In genomic region chr7:141563956-141564623, GRCh38 we compare ENCODE assay signal across 11 cellular contexts. TPM values are rescaled to one million over a fixed set of nuclear protein-coding genes. Genes with fewer than 3 reads are reported as not detected.
DNase-seq lines count a peak whose midpoint lies in the region; ATAC-seq and TF ChIP-seq lines count a peak whose summit lies in the region.
"Had no signal": no experiment of that assay in that cellular context is flagged by ENCODE, and none has a peak within 500 bp of the region (broad histone marks: within the 10 kb centered on the region; RNA-seq: fewer than 3 reads in every experiment).

No MANE protein-coding gene starts in this region.

- POLR2A ChIA-PET in A673 (lab: Charles Lee; ENCODE audit: low non-redundant PET): no interaction called here

- intact Hi-C loops in mucosa of descending colon (cut with DNase I, micrococcal nuclease): no loop called here
- intact Hi-C loops in A673 (cut with micrococcal nuclease; ENCODE audit: unreplicated experiment): no loop called here

- no TSS peak for BruUV-seq in A673 (replicated peaks; lab: Mats Ljungman, UMichigan)

- TF ChIP-seq CTCF in mucosa of descending colon (IDR thresholded peaks at IDR 0.05) (no peak), upper lobe of left lung (IDR thresholded peaks at IDR 0.05) (no peak), A673 (conservative IDR thresholded peaks at IDR 0.05; ENCODE audit: low read depth, low read length) (no peak)

- H3K36me3 ChIP-seq in mucosa of descending colon (ENCODE audit: low read depth) (no peaks in the 10 kb centered on the region), Karpas-422 (ENCODE audit: insufficient read depth, low read length) (peaks cover 41% of the 10 kb centered on the region), upper lobe of left lung (peaks cover 3 to 49% (median 7%) of the 10 kb centered on the region in 4 donors), A673 (ENCODE audit: insufficient read depth, low read length, poor library complexity, severe bottlenecking) (peaks cover 7% of the 10 kb centered on the region)

- H3K4me3 ChIP-seq in mucosa of descending colon: no peak overlapping the region
- H3K4me3 ChIP-seq in Karpas-422 (ENCODE audit: low read length): no peak overlapping the region
- no peak overlapping the region for H3K4me3 ChIP-seq in upper lobe of left lung
- no peak overlapping the region for H3K4me3 ChIP-seq in A673 (ENCODE audit: low read depth, low read length, poor library complexity, severe bottlenecking)

- H4K20me1 ChIP-seq in Karpas-422 (ENCODE audit: insufficient read depth, low read depth, low read length): no peaks in the 10 kb centered on the region

- peak overlapping the region; percentile 22 for H3K4me3 Mint-ChIP-seq in activated naive CD8-positive, alpha-beta T cell treated with anti-CD3 and anti-CD28 coated beads, Interleukin-2, amount 50 U/mL, for 24 hours
- H3K4me3 Mint-ChIP-seq: dendritic cell treated with granulocyte-macrophage colony-stimulating factor and Interleukin-4, amounts not matched to agents 40 ng/mL and 50 ng/mL, for 4 days had no signal

- 94 to 98% methylated on average over 2 of the region's 2 CpGs for WGBS in upper lobe of left lung, 2 donors

- ATAC-seq in GM19035 (IDR thresholded peaks at IDR 0.05; ENCODE audit: unreplicated experiment): peak; percentile 58
- peak; percentile 57 for ATAC-seq in HG03575 (IDR thresholded peaks at IDR 0.05; ENCODE audit: extremely low read depth, insufficient number of reproducible peaks, low FRiP score, unreplicated experiment)
- ATAC-seq in activated naive CD8-positive, alpha-beta T cell treated with anti-CD3 and anti-CD28 coated beads, Interleukin-2, amount 50 U/mL, for 24 hours: peak; percentile 94
- ATAC-seq in mucosa of descending colon: no peak
- ATAC-seq in upper lobe of left lung (ENCODE audit: low FRiP score in 2 of 2): no peak
- ATAC-seq: left lobe of liver had no signal

- no peak for TF ChIP-seq EP300 in upper lobe of left lung (IDR thresholded peaks at IDR 0.05)

- no peak overlapping the region for H3K4me2 ChIP-seq in Karpas-422 (ENCODE audit: low read depth, low read length, poor library complexity, severe bottlenecking)

- H3K9me3 Mint-ChIP-seq in activated naive CD8-positive, alpha-beta T cell treated with anti-CD3 and anti-CD28 coated beads, Interleukin-2, amount 50 U/mL, for 24 hours: peaks cover 22% of the 10 kb centered on the region

- no peaks in the 10 kb centered on the region for H3K9me2 ChIP-seq in Karpas-422 (replicated peaks; ENCODE audit: insufficient read depth, low read length)

- peak; percentile 59 for DNase-seq in CD1c-positive myeloid dendritic cell (ENCODE audit: extremely low spot score)
- DNase-seq in activated naive CD8-positive, alpha-beta T cell treated with anti-CD3 and anti-CD28 coated beads, Interleukin-2, amount 50 U/mL, for 24 hours: peak; percentile 37
- no peak for DNase-seq in mucosa of descending colon
- DNase-seq in Karpas-422: no peak
- DNase-seq in upper lobe of left lung: no peak
- no peak for DNase-seq in A673 (ENCODE audit: low spot score)
- DNase-seq: DMS79 had no signal

- H2AFZ ChIP-seq in Karpas-422 (ENCODE audit: low read length): no peak overlapping the region

- H3K27me3 Mint-ChIP-seq in activated naive CD8-positive, alpha-beta T cell treated with anti-CD3 and anti-CD28 coated beads, Interleukin-2, amount 50 U/mL, for 24 hours: no peaks in the 10 kb centered on the region
- H3K27me3 Mint-ChIP-seq: dendritic cell treated with granulocyte-macrophage colony-stimulating factor and Interleukin-4, amounts not matched to agents 40 ng/mL and 50 ng/mL, for 4 days had no signal

- peaks cover 57% of the 10 kb centered on the region for H3K79me2 ChIP-seq in Karpas-422 (ENCODE audit: low read length)

- no peak for TF ChIP-seq POLR2A in upper lobe of left lung (IDR thresholded peaks at IDR 0.05)

- H3K27me3 ChIP-seq in Karpas-422 (ENCODE audit: low read length) (no peaks in the 10 kb centered on the region), upper lobe of left lung (no peaks in the 10 kb centered on the region), A673 (replicated peaks; ENCODE audit: insufficient read depth, low read depth, low read length, poor library complexity) (no peaks in the 10 kb centered on the region)

- peak overlapping the region; percentile 95 for H3K27ac Mint-ChIP-seq in activated naive CD8-positive, alpha-beta T cell treated with anti-CD3 and anti-CD28 coated beads, Interleukin-2, amount 50 U/mL, for 24 hours
- H3K27ac Mint-ChIP-seq: dendritic cell treated with granulocyte-macrophage colony-stimulating factor and Interleukin-4, amounts not matched to agents 40 ng/mL and 50 ng/mL, for 4 days had no signal

- H3K9ac ChIP-seq in Karpas-422 (ENCODE audit: low read length): no peak overlapping the region

- H3K9me3 ChIP-seq in mucosa of descending colon (peaks cover 6% of the 10 kb centered on the region), Karpas-422 (ENCODE audit: low read length) (no peaks in the 10 kb centered on the region), upper lobe of left lung (peaks cover 0 to 3% (median 0%) of the 10 kb centered on the region in 4 donors), A673 (ENCODE audit: low read depth, low read length, poor library complexity, severe bottlenecking) (peaks cover 6% of the 10 kb centered on the region)

- H3K4me1 ChIP-seq in mucosa of descending colon (ENCODE audit: low read depth) (no peaks in the 10 kb centered on the region), Karpas-422 (ENCODE audit: low read length) (no peaks in the 10 kb centered on the region), upper lobe of left lung (no peaks in the 10 kb centered on the region), A673 (ENCODE audit: insufficient read depth, low read length, poor library complexity, severe bottlenecking) (no peaks in the 10 kb centered on the region)

- CTCF ChIA-PET in A673 (lab: Charles Lee): no interaction called here

- H3K36me3 Mint-ChIP-seq in activated naive CD8-positive, alpha-beta T cell treated with anti-CD3 and anti-CD28 coated beads, Interleukin-2, amount 50 U/mL, for 24 hours (ENCODE audit: low read depth): peaks cover 96% of the 10 kb centered on the region

- H3K4me1 Mint-ChIP-seq in activated naive CD8-positive, alpha-beta T cell treated with anti-CD3 and anti-CD28 coated beads, Interleukin-2, amount 50 U/mL, for 24 hours: peaks cover 82% of the 10 kb centered on the region

- H3K27ac ChIP-seq in Karpas-422 (ENCODE audit: low read length) (no peak overlapping the region), upper lobe of left lung (no peak overlapping the region), A673 (ENCODE audit: low read depth, low read length, poor library complexity, severe bottlenecking) (no peak overlapping the region)

RNA-seq across cellular contexts. Expression of gene AGK, which starts 12.9 kb away (rescaled TPM):
- total RNA-seq in mucosa of descending colon (10 to 100 TPM; 16.7 to 20.7 (median 17.6) TPM), upper lobe of left lung (10 to 100 TPM; 11.5 to 51.3 (median 22.3) TPM), A673 (2021) (41.9 and 47.4 TPM in 2 replicates)
- 48.9 and 53.0 TPM in 2 replicates for total RNA-seq in Karpas-422 (2014; rRNA removed; shearing (Covaris generic); ENCODE audit: low replicate concordance)

Comparison
In these comparisons a context has a peak if more than half of its experiments do, and no peak if none do; other contexts are left out.
1. DNase-seq: peak in CD1c-positive myeloid dendritic cell (single experiment) and activated naive CD8-positive, alpha-beta T cell treated with anti-CD3 and anti-CD28 coated beads, Interleukin-2, amount 50 U/mL, for 24 hours (single experiment); none in mucosa of descending colon (0 of 3), Karpas-422 (single experiment), upper lobe of left lung (0 of 2) and A673 (single experiment).
2. ATAC-seq: peak in GM19035 (single experiment), HG03575 (single experiment) and activated naive CD8-positive, alpha-beta T cell treated with anti-CD3 and anti-CD28 coated beads, Interleukin-2, amount 50 U/mL, for 24 hours (single experiment); none in mucosa of descending colon (single experiment) and upper lobe of left lung (0 of 2).